1 cellular context compared by ENCODE assay signal in genomic region chr2:128494640-128495321, GRCh38.
TF ChIP-seq lines count a peak whose summit lies in the region.

No MANE protein-coding gene starts in this region.

TF ChIP-seq in IMR-90, 13 proteins besides CTCF, POLR2A, EP300 and RAD21 (continued from another document):
- TF ChIP-seq CHD1 (IDR thresholded peaks at IDR 0.05; ENCODE audit: low read depth, low read length) (no peak), RFX5 (IDR thresholded peaks at IDR 0.05; ENCODE audit: low read depth, low read length) (no peak)
